In the genomic region with DNA sequence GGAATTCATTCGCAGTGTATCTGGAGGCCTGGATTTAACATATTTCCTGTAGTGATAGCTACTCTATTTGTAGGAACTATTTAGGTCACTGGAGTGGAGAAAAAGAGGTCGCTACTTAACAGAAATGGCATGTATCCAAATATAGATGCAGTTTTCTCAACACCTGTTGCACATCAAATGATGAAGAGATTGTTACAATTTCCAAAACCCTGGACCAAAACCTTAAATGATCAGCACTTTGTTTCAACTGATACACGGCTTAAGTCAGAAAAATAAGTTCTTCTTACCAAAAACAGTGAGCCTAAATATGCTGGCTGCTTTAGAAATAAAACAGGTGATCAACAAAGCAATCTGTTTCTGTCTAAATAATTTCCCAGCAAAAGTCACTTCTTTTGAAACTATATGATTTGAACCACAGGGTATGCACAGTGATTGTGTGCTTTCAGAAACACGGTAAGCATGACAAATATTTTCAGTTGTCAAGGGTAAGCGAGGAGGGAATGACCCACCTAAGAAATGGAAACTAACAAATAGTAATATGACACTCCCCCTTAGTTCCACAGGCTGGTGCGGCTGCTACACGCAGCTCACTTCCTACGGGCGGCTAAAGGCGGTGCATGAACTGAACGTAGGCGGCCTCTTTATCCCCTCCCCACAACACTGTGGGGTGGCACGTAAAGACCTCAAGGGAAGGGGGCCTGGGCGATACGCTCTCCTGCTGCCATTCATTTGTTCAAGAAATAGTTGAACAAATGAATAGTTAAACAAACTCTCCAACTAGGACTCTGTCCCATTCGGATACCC, we compare ENCODE assay signal across 7 cellular contexts. TPM values are rescaled to one million over a fixed set of nuclear protein-coding genes. Genes with fewer than 3 reads are reported as not detected.
A peak's percentile ranks its signal among the peaks of the same experiment; 100 is the strongest.
DNase-seq lines count a peak whose midpoint lies in the region; ATAC-seq and TF ChIP-seq lines count a peak whose summit lies in the region.

No MANE protein-coding gene starts in this region.

- peaks cover 22 to 61% of the 10 kb centered on the region in 2 donors for H3K4me1 ChIP-seq in left lung

- H3K4me1 Mint-ChIP-seq in WTC11 (peaks cover 36% of the 10 kb centered on the region), chondrocyte (ENCODE audit: low read depth) (peaks cover 54% of the 10 kb centered on the region)

- H3K27ac ChIP-seq in left lung: peak overlapping the region; percentile 90 to 91

- ATAC-seq in GM18498 (IDR thresholded peaks at IDR 0.05; ENCODE audit: unreplicated experiment): peak; percentile 44
- ATAC-seq in HG02588 (IDR thresholded peaks at IDR 0.05; ENCODE audit: unreplicated experiment): peak; percentile 40
- ATAC-seq in WTC11: peak; percentile 38
- peak; percentile 62 for ATAC-seq in left lung

- POLR2A ChIA-PET in WTC11 (lab: Charles Lee): no interaction called here

- H3K4me3 Mint-ChIP-seq in WTC11 (peak overlapping the region; percentile 85), chondrocyte (ENCODE audit: unreplicated experiment) (peak overlapping the region; percentile 79)

- H3K36me3 ChIP-seq in left lung: no peaks in the 10 kb centered on the region

- H3K36me3 Mint-ChIP-seq in WTC11: no peaks in the 10 kb centered on the region; the same call in 1 of the 2 replicates
- H3K36me3 Mint-ChIP-seq in chondrocyte (ENCODE audit: low read depth): no peaks in the 10 kb centered on the region

- intact Hi-C loops in left lung (cut with DNase I): no loop called here

- TF ChIP-seq CTCF in WTC11 (IDR thresholded peaks at IDR 0.05) (no peak), chondrocyte (IDR thresholded peaks at IDR 0.05) (peak; percentile 19), left lung (IDR thresholded peaks at IDR 0.05) (no peak)

- H3K9me3 ChIP-seq in left lung: no peaks in the 10 kb centered on the region

- H3K27me3 ChIP-seq in left lung: no peaks in the 10 kb centered on the region

- H3K27me3 Mint-ChIP-seq in WTC11 (ENCODE audit: low read depth) (no peaks in the 10 kb centered on the region; the same call in 1 of the 2 replicates), chondrocyte (ENCODE audit: low read depth) (peaks cover 2% of the 10 kb centered on the region)

- peak overlapping the region; percentile 87 to 98 for H3K4me3 ChIP-seq in left lung

- H3K9me3 Mint-ChIP-seq in WTC11: no peaks in the 10 kb centered on the region
- H3K9me3 Mint-ChIP-seq in chondrocyte (ENCODE audit: low read depth): no peaks in the 10 kb centered on the region

- DNase-seq in NCI-H1105 (lab: John Stamatoyannopoulos, UW): peak; percentile 33
- peak; percentile 51 for DNase-seq in WTC11 (ENCODE audit: low spot score)
- DNase-seq in chondrocyte (ENCODE audit: low spot score): no peak
- peak; percentile 68 to 84 for DNase-seq in left lung
- DNase-seq in stimulated activated CD4-positive, alpha-beta T cell treated with anti-CD3 and anti-CD28 coated beads, Interleukin-4, amount 100 ng/mL, for 48 hours (ENCODE audit: low read depth in 2 of 2): peak; percentile 58 to 72

- H3K27ac Mint-ChIP-seq in WTC11: peak overlapping the region; percentile 45
- H3K27ac Mint-ChIP-seq in chondrocyte (ENCODE audit: unreplicated experiment): peak overlapping the region; percentile 73

- CTCF ChIA-PET in WTC11 (lab: Charles Lee): interaction anchor here (1.1 to 3.2 kb wide), 7 partner anchors 15 to 198 kb away, joined by 3 to 18 read pairs (median 8); a partner anchor contains a TSS

TF ChIP-seq in WTC11, 78 proteins besides CTCF, POLR2A, EP300 and RAD21:
- TF ChIP-seq SMAD3 (CRISPR knock-in tag; IDR thresholded peaks at IDR 0.05; ENCODE audit: borderline replicate concordance) (no peak), ETV6 (CRISPR knock-in tag; IDR thresholded peaks at IDR 0.05) (0 out of 2 replicates have a peak, but pooled peaks have one; percentile 22)

RNA-seq across cellular contexts. Expression of a gene that starts 1.1 kb away (rescaled TPM):
- 20.8 to 23.9 TPM (median 21.3 TPM) in 3 replicates for total RNA-seq in WTC11 (2021)
- 23.2 to 23.9 TPM (median 23.8 TPM) in 3 replicates for total RNA-seq in chondrocyte
- 10 to 100 TPM; 23.0 to 32.6 TPM for total RNA-seq in left lung

RNA-seq across cellular contexts. Expression of a gene that starts 49.6 kb away (rescaled TPM):
- 0.02 TPM in 1 of 3 replicates, not detected in the others for total RNA-seq in WTC11 (2021)
- not detected in 3 replicates for total RNA-seq in chondrocyte
- 1 to 10 TPM in 1 of 2 donors, under 1 TPM in 1; 0.12 to 1.2 TPM for total RNA-seq in left lung
